In genomic region chr1:12387641-12388040, GRCh38 we compare ENCODE assay signal across 1 cellular context.
TF ChIP-seq lines count a peak whose summit lies in the region.

No MANE protein-coding gene starts in this region.

TF ChIP-seq in HEK293, 187 proteins besides CTCF, POLR2A, EP300 and RAD21 (continued from another document):
- peak; percentile 82 for TF ChIP-seq SETDB1 (IDR thresholded peaks at IDR 0.05; ENCODE audit: insufficient read length, low read length)
- TF ChIP-seq ZFP3 (tag by site-specific recombination; IDR thresholded peaks at IDR 0.05; ENCODE audit: low read depth) = no peak
- no peak for TF ChIP-seq ZNF169 (tag by site-specific recombination; IDR thresholded peaks at IDR 0.05)
- TF ChIP-seq SCRT2 (tag by site-specific recombination; IDR thresholded peaks at IDR 0.05) = no peak
- TF ChIP-seq ZNF23 (tag by site-specific recombination; IDR thresholded peaks at IDR 0.05; ENCODE audit: borderline replicate concordance) = no peak
TF ChIP-seq in HEK293: peak in this region for 3.
